Comparison of ENCODE assay signal across 8 cellular contexts in genomic region chr16:3960049-3960809, GRCh38.
DNase-seq lines count a peak whose midpoint lies in the region; ATAC-seq and TF ChIP-seq lines count a peak whose summit lies in the region.

No MANE protein-coding gene starts in this region.

- TF ChIP-seq POLR2A in upper lobe of left lung (IDR thresholded peaks at IDR 0.05) (no peak), lower leg skin (IDR thresholded peaks at IDR 0.05) (no peak)

- no peak for ATAC-seq in activated CD8-positive, alpha-beta memory T cell treated with anti-CD3 and anti-CD28 coated beads, Interleukin-2, amount 10 ng/mL, durations not matched to agents 7 days and 5 days
- peak; percentile 68 for ATAC-seq in left colon
- peak in 1 of 2 donors; percentile 34 for ATAC-seq in upper lobe of left lung (ENCODE audit: low FRiP score in 2 of 2)

- no peak overlapping the region for H3K27ac Mint-ChIP-seq in activated CD8-positive, alpha-beta memory T cell treated with anti-CD3 and anti-CD28 coated beads, Interleukin-2, amount 10 ng/mL, durations not matched to agents 7 days and 5 days
- no peak overlapping the region for H3K27ac Mint-ChIP-seq in activated T-helper 2 cell treated with anti-CD3 and anti-CD28 coated beads, Interferon-gamma antibody, Interleukin-2, Interleukin-4, amounts not matched to agents 10 μg/mL and 5 μg/mL and 100 μg/mL, durations not matched to agents 14 hours and 24 hours and 36 hours

- TF ChIP-seq CTCF in upper lobe of left lung (IDR thresholded peaks at IDR 0.05) = no peak
- TF ChIP-seq CTCF in lower leg skin (IDR thresholded peaks at IDR 0.05) = no peak

- no peaks in the 10 kb centered on the region for H3K9me3 ChIP-seq in upper lobe of left lung

- peaks cover 29% of the 10 kb centered on the region for H3K27me3 Mint-ChIP-seq in activated CD8-positive, alpha-beta memory T cell treated with anti-CD3 and anti-CD28 coated beads, Interleukin-2, amount 10 ng/mL, durations not matched to agents 7 days and 5 days
- H3K27me3 Mint-ChIP-seq in activated T-helper 2 cell treated with anti-CD3 and anti-CD28 coated beads, Interferon-gamma antibody, Interleukin-2, Interleukin-4, amounts not matched to agents 10 μg/mL and 5 μg/mL and 100 μg/mL, durations not matched to agents 14 hours and 24 hours and 36 hours (ENCODE audit: low read depth) = peaks cover 21% of the 10 kb centered on the region

- H3K4me3 ChIP-seq in upper lobe of left lung (peak overlapping the region; percentile 24 to 50 (median 36)), lower leg skin (ENCODE audit: low read depth, poor library complexity, severe bottlenecking) (no peak overlapping the region)

- intact Hi-C loops in activated T-helper 2 cell treated with anti-CD3 and anti-CD28 coated beads, Interferon-gamma antibody, Interleukin-2, Interleukin-4, amounts not matched to agents 10 μg/mL and 5 μg/mL and 100 μg/mL, durations not matched to agents 14 hours and 24 hours and 36 hours (cut with micrococcal nuclease) = no loop called here
- intact Hi-C loops in left colon (cut with DNase I, micrococcal nuclease) (no loop called here), lower leg skin (cut with DNase I; ENCODE audit: low total_unique reads) (no loop called here)

- CTCF ChIA-PET in activated CD8-positive, alpha-beta memory T cell treated with anti-CD3 and anti-CD28 coated beads, Interleukin-2, amount 10 ng/mL, durations not matched to agents 7 days and 5 days (lab: Charles Lee) = interaction anchor here (1.1 to 1.8 kb wide), 3 partner anchors 21 to 294 kb away, joined by 3 to 6 read pairs (median 4); no protein-coding TSS in a partner anchor

- H3K4me1 Mint-ChIP-seq in activated CD8-positive, alpha-beta memory T cell treated with anti-CD3 and anti-CD28 coated beads, Interleukin-2, amount 10 ng/mL, durations not matched to agents 7 days and 5 days = peaks cover 17% of the 10 kb centered on the region
- peaks cover 18% of the 10 kb centered on the region for H3K4me1 Mint-ChIP-seq in activated T-helper 2 cell treated with anti-CD3 and anti-CD28 coated beads, Interferon-gamma antibody, Interleukin-2, Interleukin-4, amounts not matched to agents 10 μg/mL and 5 μg/mL and 100 μg/mL, durations not matched to agents 14 hours and 24 hours and 36 hours (ENCODE audit: low read depth)

- H3K27ac ChIP-seq in upper lobe of left lung = peak overlapping the region; percentile 74 to 83 (median 80)

- peaks cover 0 to 9% (median 2%) of the 10 kb centered on the region in 4 donors for H3K36me3 ChIP-seq in upper lobe of left lung

- DNase-seq in activated CD8-positive, alpha-beta memory T cell treated with anti-CD3 and anti-CD28 coated beads, Interleukin-2, amount 10 ng/mL, durations not matched to agents 7 days and 5 days = no peak
- DNase-seq in activated CD8-positive, alpha-beta memory T cell treated with anti-CD3 and anti-CD28 coated beads, Interleukin-2, amount 50 U/mL, for 48 hours = no peak
- DNase-seq in activated T-helper 2 cell treated with anti-CD3 and anti-CD28 coated beads, Interferon-gamma antibody, Interleukin-2, Interleukin-4, amounts not matched to agents 10 μg/mL and 5 μg/mL and 100 μg/mL, durations not matched to agents 14 hours and 24 hours and 36 hours (ENCODE audit: low spot score) = no peak
- DNase-seq in left colon (no peak), upper lobe of left lung (no peak), RPMI8226 (no peak), lower leg skin (ENCODE audit: low spot score in 2 of 2) (no peak), middle frontal gyrus (ENCODE audit: extremely low spot score, low spot score) (no peak)

- TF ChIP-seq EP300 in upper lobe of left lung (IDR thresholded peaks at IDR 0.05) = no peak

- WGBS in upper lobe of left lung, 2 donors = 38 to 40% methylated on average over 19 of the region's 19 CpGs
- 34 to 39% methylated on average over 19 of the region's 19 CpGs for WGBS in lower leg skin, 2 donors

- no peaks in the 10 kb centered on the region for H3K9me3 Mint-ChIP-seq in activated CD8-positive, alpha-beta memory T cell treated with anti-CD3 and anti-CD28 coated beads, Interleukin-2, amount 10 ng/mL, durations not matched to agents 7 days and 5 days (ENCODE audit: low read depth)
- H3K9me3 Mint-ChIP-seq in activated T-helper 2 cell treated with anti-CD3 and anti-CD28 coated beads, Interferon-gamma antibody, Interleukin-2, Interleukin-4, amounts not matched to agents 10 μg/mL and 5 μg/mL and 100 μg/mL, durations not matched to agents 14 hours and 24 hours and 36 hours = no peaks in the 10 kb centered on the region

- peaks cover 19 to 29% (median 27%) of the 10 kb centered on the region in 4 donors for H3K4me1 ChIP-seq in upper lobe of left lung

- H3K36me3 Mint-ChIP-seq in activated CD8-positive, alpha-beta memory T cell treated with anti-CD3 and anti-CD28 coated beads, Interleukin-2, amount 10 ng/mL, durations not matched to agents 7 days and 5 days = peaks cover 2% of the 10 kb centered on the region
- no peaks in the 10 kb centered on the region for H3K36me3 Mint-ChIP-seq in activated T-helper 2 cell treated with anti-CD3 and anti-CD28 coated beads, Interferon-gamma antibody, Interleukin-2, Interleukin-4, amounts not matched to agents 10 μg/mL and 5 μg/mL and 100 μg/mL, durations not matched to agents 14 hours and 24 hours and 36 hours (ENCODE audit: low read depth)

- peak overlapping the region; percentile 38 for H3K4me3 Mint-ChIP-seq in activated CD8-positive, alpha-beta memory T cell treated with anti-CD3 and anti-CD28 coated beads, Interleukin-2, amount 10 ng/mL, durations not matched to agents 7 days and 5 days
- H3K4me3 Mint-ChIP-seq in activated T-helper 2 cell treated with anti-CD3 and anti-CD28 coated beads, Interferon-gamma antibody, Interleukin-2, Interleukin-4, amounts not matched to agents 10 μg/mL and 5 μg/mL and 100 μg/mL, durations not matched to agents 14 hours and 24 hours and 36 hours (ENCODE audit: low read depth) = peak overlapping the region; percentile 73

- H3K27me3 ChIP-seq in upper lobe of left lung = no peaks in the 10 kb centered on the region
